ENCODE assay signal across 1 cellular context in genomic region chr2:225122007-225122406, GRCh38.
TF ChIP-seq lines count a peak whose summit lies in the region.

No MANE protein-coding gene starts in this region.

TF ChIP-seq in GM23338, 12 proteins besides CTCF, POLR2A, EP300 and RAD21 (continued from another document):
- no peak for TF ChIP-seq ZNF331 (CRISPR knock-in tag; IDR thresholded peaks at IDR 0.05; ENCODE audit: low read depth)
- no peak for TF ChIP-seq ZNF462 (CRISPR knock-in tag; IDR thresholded peaks at IDR 0.05)
- TF ChIP-seq CREB1 (CRISPR knock-in tag; IDR thresholded peaks at IDR 0.05; ENCODE audit: low read depth): no peak
- TF ChIP-seq ZNF114 (CRISPR knock-in tag; IDR thresholded peaks at IDR 0.05): no peak
- TF ChIP-seq JUNB (IDR thresholded peaks at IDR 0.05; ENCODE audit: unreplicated experiment): no peak
- no peak for TF ChIP-seq EZH2phosphoT487 (IDR thresholded peaks at IDR 0.05; ENCODE audit: unreplicated experiment)
- no peak for TF ChIP-seq POLR2AphosphoS5 (IDR thresholded peaks at IDR 0.05; ENCODE audit: low read depth)
- TF ChIP-seq STAT1 (IDR thresholded peaks at IDR 0.05; ENCODE audit: unreplicated experiment): no peak
- no peak for TF ChIP-seq REST (IDR thresholded peaks at IDR 0.05; ENCODE audit: unreplicated experiment)
